18 cellular contexts compared by ENCODE assay signal in genomic region chr18:41754332-41754731, GRCh38.
"Had no signal": no experiment of that assay in that cellular context is flagged by ENCODE, and none has a peak within 500 bp of the region (broad histone marks: within the 10 kb centered on the region; RNA-seq: fewer than 3 reads in every experiment).

No MANE protein-coding gene starts in this region.

- H3K36me3 Mint-ChIP-seq: T-cell had no signal

- H3K4me2 ChIP-seq: SK-N-SH had no signal

- H3K9me2 ChIP-seq: SK-N-SH had no signal

- ATAC-seq: HepG2, T-cell had no signal

- DNase-seq: Karpas-422, KG1, NCI-H1092, NCI-H1436, NCI-H187 treated with DMSO at 0.1 percent for 48 hours, NCI-H2029 treated with DMSO at 0.1 percent for 48 hours, NCI-H2171 treated with DMSO at 0.1 percent for 48 hours, NCI-H345, NCI-H524 treated with DMSO at 0.1 percent for 48 hours, NCI-H69, NCI-H774, RPMI8226, SHP77, SK-N-SH, SW 1271, T-cell had no signal

- H3K4me1 Mint-ChIP-seq: T-cell had no signal

- H3K27ac Mint-ChIP-seq: T-cell had no signal

- H3K9me3 ChIP-seq: SK-N-SH had no signal

- H3K27me3 Mint-ChIP-seq: T-cell had no signal

- FAIRE-seq: HepG2, RCC 7860 had no signal

- H3K4me3 Mint-ChIP-seq: T-cell had no signal
